In the genomic region with DNA sequence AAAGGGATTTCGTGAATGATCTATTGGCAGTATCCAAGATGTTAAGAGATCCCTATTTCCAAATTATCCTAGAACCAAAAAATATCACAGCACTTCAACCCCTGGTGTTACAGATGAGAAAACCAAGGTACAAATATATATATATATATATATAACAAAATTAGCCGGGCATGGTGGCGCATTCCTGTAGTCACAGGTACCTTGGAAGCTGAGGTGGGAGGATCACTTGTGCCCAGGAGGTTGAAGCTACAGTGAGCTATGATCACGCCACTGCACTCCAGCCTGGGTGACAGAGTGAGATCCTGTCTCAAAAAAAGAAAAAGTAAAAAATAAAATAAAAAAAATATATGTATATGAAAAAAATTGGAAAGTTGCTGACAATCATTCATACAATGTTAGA, we compare ENCODE assay signal across 9 cellular contexts. TPM values are rescaled to one million over a fixed set of nuclear protein-coding genes. Genes with fewer than 3 reads are reported as not detected.
A peak's percentile ranks its signal among the peaks of the same experiment; 100 is the strongest.
DNase-seq lines count a peak whose midpoint lies in the region; TF ChIP-seq lines count a peak whose summit lies in the region.
"Had no signal": no experiment of that assay in that cellular context is flagged by ENCODE, and none has a peak within 500 bp of the region (broad histone marks: within the 10 kb centered on the region; RNA-seq: fewer than 3 reads in every experiment).

No MANE protein-coding gene starts in this region.

- H3K9me2 ChIP-seq in MM.1S (replicated peaks; ENCODE audit: insufficient read depth, low read length) = no peaks in the 10 kb centered on the region
- no peaks in the 10 kb centered on the region for H3K9me2 ChIP-seq in neural cell (ENCODE audit: insufficient read depth, low read length)

- TF ChIP-seq RAD21 in neural cell (conservative IDR thresholded peaks at IDR 0.05) = no peak

- H3F3A ChIP-seq in MM.1S (ENCODE audit: insufficient read depth, low read length) = 0 out of 2 replicates have a peak, but pooled peaks cover 3% of the 10 kb centered on the region
- H3F3A ChIP-seq in neural cell (ENCODE audit: insufficient read depth, low read length, poor library complexity, severe bottlenecking) = no peaks in the 10 kb centered on the region

- H3K79me2 ChIP-seq in MM.1S (ENCODE audit: low read length) (peaks cover 7% of the 10 kb centered on the region), neural cell (replicated peaks; ENCODE audit: insufficient read depth, low read length) (no peaks in the 10 kb centered on the region)

- H3K9ac ChIP-seq in BLaER1 = peak overlapping the region; percentile 93
- peak overlapping the region; percentile 85; the same call in 1 of the 2 replicates for H3K9ac ChIP-seq in MM.1S (ENCODE audit: low read length)
- peak overlapping the region; percentile 80 for H3K9ac ChIP-seq in neural cell (ENCODE audit: low read length)

- H2AFZ ChIP-seq in MM.1S (ENCODE audit: low read length) (peak overlapping the region; percentile 99), neural cell (ENCODE audit: low read depth, low read length) (peak overlapping the region; percentile 97)

- no peaks in the 10 kb centered on the region for H3K9me3 ChIP-seq in BLaER1
- H3K9me3 ChIP-seq in MM.1S (replicated peaks; ENCODE audit: insufficient read depth, low read length) = no peaks in the 10 kb centered on the region
- H3K9me3 ChIP-seq in neural cell (ENCODE audit: low read length) = no peaks in the 10 kb centered on the region

- peak overlapping the region; percentile 98 for H3K4me3 ChIP-seq in BLaER1
- peak overlapping the region; percentile 99; the same call in 1 of the 2 replicates for H3K4me3 ChIP-seq in MM.1S (ENCODE audit: low read length)
- peak overlapping the region; percentile 66 to 100 (median 97) for H3K4me3 ChIP-seq in dorsolateral prefrontal cortex
- H3K4me3 ChIP-seq in neural cell (ENCODE audit: low read length) = peak overlapping the region; percentile 97

- H3K27me3 ChIP-seq in BLaER1 = no peaks in the 10 kb centered on the region
- H3K27me3 ChIP-seq in MM.1S (replicated peaks; ENCODE audit: insufficient read depth, low read length) = no peaks in the 10 kb centered on the region
- H3K27me3 ChIP-seq in dorsolateral prefrontal cortex = no peaks in the 10 kb centered on the region
- H3K27me3 ChIP-seq in neural cell (ENCODE audit: insufficient read depth, low read depth, low read length) = no peaks in the 10 kb centered on the region

- peak overlapping the region; percentile 97 for H3K27ac ChIP-seq in BLaER1
- H3K27ac ChIP-seq in MM.1S (ENCODE audit: low read length) = peak overlapping the region; percentile 84; the same call in 1 of the 2 replicates
- H3K27ac ChIP-seq in dorsolateral prefrontal cortex = peak overlapping the region; percentile 90 to 100 (median 98)
- peak overlapping the region; percentile 92 for H3K27ac ChIP-seq in neural cell (ENCODE audit: low read length)

- peaks cover 58% of the 10 kb centered on the region for H3K4me1 ChIP-seq in BLaER1
- peaks cover 14% of the 10 kb centered on the region for H3K4me1 ChIP-seq in MM.1S (ENCODE audit: low read length)

- H3K36me3 ChIP-seq in BLaER1 (peaks cover 27% of the 10 kb centered on the region), MM.1S (replicated peaks; ENCODE audit: insufficient read depth, low read length) (no peaks in the 10 kb centered on the region), neural cell (ENCODE audit: insufficient read depth, low read length) (no peaks in the 10 kb centered on the region)

- H4K20me1 ChIP-seq in BLaER1 (no peaks in the 10 kb centered on the region), MM.1S (ENCODE audit: insufficient read depth, low read length) (no peaks in the 10 kb centered on the region), neural cell (ENCODE audit: insufficient read depth) (no peaks in the 10 kb centered on the region)

- no peak for DNase-seq in MM.1S
- DNase-seq in dorsolateral prefrontal cortex = no peak
- DNase-seq in NCI-H2171 treated with DMSO at 0.1 percent for 48 hours (lab: John Stamatoyannopoulos, UW) = no peak
- DNase-seq in DMS53 (lab: John Stamatoyannopoulos, UW) = no peak
- no peak for DNase-seq in hepatic stellate cell (ENCODE audit: low spot score)
- no peak for DNase-seq in GM13977 (ENCODE audit: low spot score)

- peak overlapping the region; percentile 94 for H3K4me2 ChIP-seq in BLaER1
- peak overlapping the region; percentile 93; the same call in 1 of the 2 replicates for H3K4me2 ChIP-seq in MM.1S (ENCODE audit: low read depth, low read length)
- H3K4me2 ChIP-seq in neural cell (ENCODE audit: low read length) = peak overlapping the region; percentile 37

- TF ChIP-seq EP300 in neural cell (conservative IDR thresholded peaks at IDR 0.05; ENCODE audit: poor library complexity, severe bottlenecking) = no peak

- in situ Hi-C loops in GM13977 (cut with MboI; ENCODE audit: low pct_unique_long_range_greater_than_20kb, low sequenced_read_pairs, unreplicated experiment) = no loop called here

- TF ChIP-seq CTCF in MM.1S (IDR thresholded peaks at IDR 0.05; ENCODE audit: low read length) (no peak), dorsolateral prefrontal cortex (IDR thresholded peaks at IDR 0.05 in 54 of 56, conservative IDR thresholded peaks at IDR 0.05 in 2 of 56; ENCODE audit: low read depth in 1 of 56, partially characterized antibody in 56 of 56) (no peak), neural cell (IDR thresholded peaks at IDR 0.05; ENCODE audit: poor library complexity, severe bottlenecking) (no peak), GM13977 (IDR thresholded peaks at IDR 0.05; ENCODE audit: extremely low read depth, insufficient read depth, missing control alignments) (no peak)

- intact Hi-C loops in dorsolateral prefrontal cortex (cut with DNase I) = loop anchor here in 1 of 2 donors (1.0 to 10.0 kb wide), 2 partner anchors 62 to 482 kb away; a partner anchor contains a TSS

TF ChIP-seq in neural cell, 6 proteins besides CTCF, POLR2A, EP300 and RAD21:
- TF ChIP-seq POLR2AphosphoS5 (IDR thresholded peaks at IDR 0.05) = no peak
- no peak for TF ChIP-seq EZH2 (IDR thresholded peaks at IDR 0.05; ENCODE audit: borderline replicate concordance, insufficient read depth, low read length, poor library complexity, severe bottlenecking)
- no peak for TF ChIP-seq MXI1 (conservative IDR thresholded peaks at IDR 0.05; ENCODE audit: poor library complexity, severe bottlenecking)
- no peak for TF ChIP-seq TAF1 (IDR thresholded peaks at IDR 0.05; ENCODE audit: low read depth)
- TF ChIP-seq, protein P1, sequence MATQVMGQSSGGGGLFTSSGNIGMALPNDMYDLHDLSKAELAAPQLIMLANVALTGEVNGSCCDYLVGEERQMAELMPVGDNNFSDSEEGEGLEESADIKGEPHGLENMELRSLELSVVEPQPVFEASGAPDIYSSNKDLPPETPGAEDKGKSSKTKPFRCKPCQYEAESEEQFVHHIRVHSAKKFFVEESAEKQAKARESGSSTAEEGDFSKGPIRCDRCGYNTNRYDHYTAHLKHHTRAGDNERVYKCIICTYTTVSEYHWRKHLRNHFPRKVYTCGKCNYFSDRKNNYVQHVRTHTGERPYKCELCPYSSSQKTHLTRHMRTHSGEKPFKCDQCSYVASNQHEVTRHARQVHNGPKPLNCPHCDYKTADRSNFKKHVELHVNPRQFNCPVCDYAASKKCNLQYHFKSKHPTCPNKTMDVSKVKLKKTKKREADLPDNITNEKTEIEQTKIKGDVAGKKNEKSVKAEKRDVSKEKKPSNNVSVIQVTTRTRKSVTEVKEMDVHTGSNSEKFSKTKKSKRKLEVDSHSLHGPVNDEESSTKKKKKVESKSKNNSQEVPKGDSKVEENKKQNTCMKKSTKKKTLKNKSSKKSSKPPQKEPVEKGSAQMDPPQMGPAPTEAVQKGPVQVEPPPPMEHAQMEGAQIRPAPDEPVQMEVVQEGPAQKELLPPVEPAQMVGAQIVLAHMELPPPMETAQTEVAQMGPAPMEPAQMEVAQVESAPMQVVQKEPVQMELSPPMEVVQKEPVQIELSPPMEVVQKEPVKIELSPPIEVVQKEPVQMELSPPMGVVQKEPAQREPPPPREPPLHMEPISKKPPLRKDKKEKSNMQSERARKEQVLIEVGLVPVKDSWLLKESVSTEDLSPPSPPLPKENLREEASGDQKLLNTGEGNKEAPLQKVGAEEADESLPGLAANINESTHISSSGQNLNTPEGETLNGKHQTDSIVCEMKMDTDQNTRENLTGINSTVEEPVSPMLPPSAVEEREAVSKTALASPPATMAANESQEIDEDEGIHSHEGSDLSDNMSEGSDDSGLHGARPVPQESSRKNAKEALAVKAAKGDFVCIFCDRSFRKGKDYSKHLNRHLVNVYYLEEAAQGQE (IDR thresholded peaks at IDR 0.05; ENCODE audit: borderline replicate concordance) = no peak
- no peak for TF ChIP-seq SMC3 (conservative IDR thresholded peaks at IDR 0.05; ENCODE audit: poor library complexity)
TF ChIP-seq in neural cell: peak in this region for 0.

RNA-seq across cellular contexts. Expression of a gene that starts 0.6 kb away (rescaled TPM):
- 10 to 100 TPM in 119 of 120 experiments, 1 to 10 TPM in 1; 9.4 to 41.5 (median 22.9) TPM for total RNA-seq in dorsolateral prefrontal cortex
- polyA plus RNA-seq in neural cell = 32.2 and 37.0 TPM in 2 replicates
- polyA minus RNA-seq in neural cell = 16.6 and 18.1 TPM in 2 replicates

RNA-seq across cellular contexts. Expression of a gene that starts 1.9 kb away (rescaled TPM):
- 1 to 10 TPM in 48 of 120 experiments, under 1 TPM in 72; 0.24 to 3.4 (median 0.89) TPM for total RNA-seq in dorsolateral prefrontal cortex
- polyA plus RNA-seq in neural cell = 0.06 TPM in 1 of 2 replicates, not detected in the other
- polyA minus RNA-seq in neural cell = not detected in 2 replicates
- total RNA-seq: HT-29 had no signal

RNA-seq across cellular contexts. Expression of a gene that starts 14.1 kb away (rescaled TPM):
- total RNA-seq in dorsolateral prefrontal cortex = 1 to 10 TPM in 2 of 120 experiments, under 1 TPM in 4, not detected in 114; 0.56 to 2.1 (median 0.83) TPM
- not detected in 2 replicates for polyA plus RNA-seq in neural cell
- polyA minus RNA-seq in neural cell = not detected in 2 replicates
- total RNA-seq: HT-29 had no signal

RNA-seq across cellular contexts. Expression of a gene that starts 20.4 kb away (rescaled TPM):
- total RNA-seq in dorsolateral prefrontal cortex = 1 to 10 TPM in 41 of 120 experiments, under 1 TPM in 49, not detected in 30; 0.34 to 4.5 (median 0.97) TPM
- 0.32 and 0.85 TPM in 2 replicates for polyA plus RNA-seq in neural cell
- not detected in 2 replicates for polyA minus RNA-seq in neural cell
- total RNA-seq: HT-29 had no signal

RNA-seq across cellular contexts. Expression of a gene that starts 46.3 kb away (rescaled TPM):
- 10 to 100 TPM in 110 of 120 experiments, 1 to 10 TPM in 10; 4.8 to 89.9 (median 23.3) TPM for total RNA-seq in dorsolateral prefrontal cortex
- polyA plus RNA-seq in neural cell = not detected in 2 replicates
- not detected in 2 replicates for polyA minus RNA-seq in neural cell

Comparison
In these comparisons a context has a peak if more than half of its experiments do, and no peak if none do; other contexts are left out.
1. H3K4me2 ChIP-seq: peak in every context shown above with its lines; median percentile 94 in BLaER1; 93 in MM.1S; 37 in neural cell.